15 cellular contexts compared by ENCODE assay signal in the genomic region with DNA sequence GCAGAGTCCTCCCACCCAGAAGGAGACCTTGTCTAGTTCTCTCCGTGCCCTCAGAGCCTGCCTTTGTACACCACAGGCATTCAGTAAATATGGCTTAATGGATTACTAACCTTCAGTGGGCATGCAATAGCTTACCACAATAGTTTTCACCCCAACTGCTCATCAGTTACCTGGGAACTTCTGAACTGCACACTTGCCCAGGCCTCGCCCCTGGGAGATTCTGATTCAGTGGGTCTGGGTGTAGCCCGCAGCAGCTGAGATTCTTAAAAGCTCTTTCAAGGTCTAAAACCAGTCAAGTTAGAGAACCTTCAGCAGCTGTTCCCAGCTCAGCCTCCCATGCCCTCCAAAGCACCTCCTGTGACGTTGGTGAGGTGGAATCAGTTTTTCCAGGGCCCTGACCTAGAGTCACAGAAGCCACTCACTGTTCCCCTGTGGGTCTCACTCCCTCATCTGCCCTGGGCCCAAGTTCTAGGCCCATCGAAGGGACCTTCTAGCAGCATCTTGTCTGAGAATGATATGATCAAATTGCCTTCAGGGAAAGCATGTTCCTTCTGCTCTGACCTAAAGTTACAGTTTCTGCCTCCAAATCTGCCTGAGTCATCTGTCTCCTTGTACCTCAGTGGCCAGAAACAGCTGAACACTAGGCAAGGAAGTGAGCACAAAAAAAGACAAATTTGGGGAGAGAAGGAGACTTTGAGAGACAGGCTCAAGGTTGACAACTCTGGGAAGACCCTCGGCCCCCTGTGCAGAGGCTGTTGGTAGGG. TPM values are rescaled to one million over a fixed set of nuclear protein-coding genes. Genes with fewer than 3 reads are reported as not detected.
A peak's percentile ranks its signal among the peaks of the same experiment; 100 is the strongest.
DNase-seq lines count a peak whose midpoint lies in the region; ATAC-seq, FAIRE-seq and TF ChIP-seq lines count a peak whose summit lies in the region.
"Had no signal": no experiment of that assay in that cellular context is flagged by ENCODE, and none has a peak within 500 bp of the region (broad histone marks: within the 10 kb centered on the region; RNA-seq: fewer than 3 reads in every experiment).

No MANE protein-coding gene starts in this region.

- POLR2A ChIA-PET in WTC11 (lab: Charles Lee) = no interaction called here

- H3K4me3 Mint-ChIP-seq in WTC11 = no peak overlapping the region
- H3K4me3 Mint-ChIP-seq: activated CD4-positive, alpha-beta T cell treated with anti-CD3 and anti-CD28 coated beads, Interleukin-2, amount 10 ng/mL, durations not matched to agents 24 days and 14 days; neural crest cell had no signal

- peak overlapping the region; percentile 30 to 38 for H3K27ac ChIP-seq in prostate gland
- H3K27ac ChIP-seq: BLaER1 treated with 17β-estradiol and CSF1 and Interleukin-3, amounts not matched to agents 10 nM and 100 nM had no signal

- peak; percentile 61 for FAIRE-seq in GM12891 (lab: Jason Lieb, UNC)

- H3K27me3 ChIP-seq in prostate gland (replicated peaks; ENCODE audit: insufficient read depth) = no peaks in the 10 kb centered on the region
- H3K27me3 ChIP-seq: BLaER1 treated with 17β-estradiol and CSF1 and Interleukin-3, amounts not matched to agents 10 nM and 100 nM had no signal

- H3K4me1 Mint-ChIP-seq in WTC11 = peaks cover 16% of the 10 kb centered on the region
- H3K4me1 Mint-ChIP-seq: activated CD4-positive, alpha-beta T cell treated with anti-CD3 and anti-CD28 coated beads, Interleukin-2, amount 10 ng/mL, durations not matched to agents 24 days and 14 days had no signal

- no peaks in the 10 kb centered on the region for H3K27me3 Mint-ChIP-seq in WTC11 (ENCODE audit: low read depth)

- 0 out of 2 replicates have a peak overlapping the region, but pooled peaks have one; percentile 26 for H3K27ac Mint-ChIP-seq in WTC11
- H3K27ac Mint-ChIP-seq: activated CD4-positive, alpha-beta T cell treated with anti-CD3 and anti-CD28 coated beads, Interleukin-2, amount 10 ng/mL, durations not matched to agents 24 days and 14 days had no signal

- H3K9me3 Mint-ChIP-seq in WTC11 = no peaks in the 10 kb centered on the region
- H3K9me3 Mint-ChIP-seq: activated CD4-positive, alpha-beta T cell treated with anti-CD3 and anti-CD28 coated beads, Interleukin-2, amount 10 ng/mL, durations not matched to agents 24 days and 14 days; neural crest cell had no signal

- no peak overlapping the region for H3K4me3 ChIP-seq in prostate gland
- H3K4me3 ChIP-seq: BLaER1 treated with 17β-estradiol and CSF1 and Interleukin-3, amounts not matched to agents 10 nM and 100 nM had no signal

- H3K4me1 ChIP-seq in prostate gland (replicated peaks) = peaks cover 14% of the 10 kb centered on the region

- no peak for DNase-seq in GM12891 (ENCODE audit: insufficient read length, low spot score)
- no peak for DNase-seq in WTC11 (ENCODE audit: low spot score)
- DNase-seq in fibroblast of peridontal ligament (ENCODE audit: extremely low read depth) = peak; percentile 38
- DNase-seq in prostate gland (ENCODE audit: low spot score) = no peak
- no peak for DNase-seq in cerebellar nuclear complex (lab: John Stamatoyannopoulos, UW)
- DNase-seq in activated effector memory CD4-positive, alpha-beta T cell treated with anti-CD3 and anti-CD28 coated beads, Interleukin-2, amount 50 U/mL, for 16 hours = no peak
- DNase-seq: activated CD4-positive, alpha-beta T cell treated with anti-CD3 and anti-CD28 coated beads, Interleukin-2, amount 10 ng/mL, durations not matched to agents 24 days and 14 days; GF-D8; NCI-H1930; stimulated activated CD8-positive, alpha-beta memory T cell treated with anti-CD3 and anti-CD28 coated beads, Interleukin-4, amount 100 ng/mL, for 48 hours; SW 1271 had no signal

- H3K36me3 Mint-ChIP-seq in WTC11 = no peaks in the 10 kb centered on the region

- intact Hi-C loops in prostate gland (cut with DNase I) = no loop called here

- no peak for TF ChIP-seq CTCF in WTC11 (IDR thresholded peaks at IDR 0.05)
- no peak for TF ChIP-seq CTCF in prostate gland (IDR thresholded peaks at IDR 0.05)

- CTCF ChIA-PET in WTC11 (lab: Charles Lee) = no interaction called here

- ATAC-seq in WTC11 (no peak), HG03095 (IDR thresholded peaks at IDR 0.05; ENCODE audit: unreplicated experiment) (no peak), HG02884 (IDR thresholded peaks at IDR 0.05; ENCODE audit: unreplicated experiment) (no peak)

- no peak for TF ChIP-seq POLR2A in GM12891 (IDR thresholded peaks at IDR 0.05; ENCODE audit: low read depth, low read length)
- TF ChIP-seq POLR2A in prostate gland (IDR thresholded peaks at IDR 0.05) = no peak

- H3K36me3 ChIP-seq in prostate gland = no peaks in the 10 kb centered on the region
- H3K36me3 ChIP-seq: BLaER1 treated with 17β-estradiol and CSF1 and Interleukin-3, amounts not matched to agents 10 nM and 100 nM had no signal

- WGBS in prostate gland = 73% methylated on average over 6 of the region's 6 CpGs

- no peaks in the 10 kb centered on the region for H3K9me3 ChIP-seq in prostate gland
- H3K9me3 ChIP-seq: BLaER1 treated with 17β-estradiol and CSF1 and Interleukin-3, amounts not matched to agents 10 nM and 100 nM had no signal

TF ChIP-seq in GM12891, 5 proteins besides CTCF, POLR2A, EP300 and RAD21:
- TF ChIP-seq POU2F2 (IDR thresholded peaks at IDR 0.05; ENCODE audit: low read depth, low read length) = no peak
- no peak for TF ChIP-seq TAF1 (IDR thresholded peaks at IDR 0.05; ENCODE audit: low read depth, low read length)
- no peak for TF ChIP-seq PAX5 (IDR thresholded peaks at IDR 0.05; ENCODE audit: insufficient read depth, low read length, severe bottlenecking)
- TF ChIP-seq POLR2AphosphoS5 (IDR thresholded peaks at IDR 0.05; ENCODE audit: low read depth, low read length) = no peak
- TF ChIP-seq SPI1 (IDR thresholded peaks at IDR 0.05; ENCODE audit: low read depth, low read length) = no peak

TF ChIP-seq in WTC11, 78 proteins besides CTCF, POLR2A, EP300 and RAD21:
- TF ChIP-seq ZBTB21 (CRISPR knock-in tag; IDR thresholded peaks at IDR 0.05; ENCODE audit: borderline replicate concordance) = no peak
- no peak for TF ChIP-seq TEAD4 (CRISPR knock-in tag; IDR thresholded peaks at IDR 0.05)
- TF ChIP-seq, protein P1, sequence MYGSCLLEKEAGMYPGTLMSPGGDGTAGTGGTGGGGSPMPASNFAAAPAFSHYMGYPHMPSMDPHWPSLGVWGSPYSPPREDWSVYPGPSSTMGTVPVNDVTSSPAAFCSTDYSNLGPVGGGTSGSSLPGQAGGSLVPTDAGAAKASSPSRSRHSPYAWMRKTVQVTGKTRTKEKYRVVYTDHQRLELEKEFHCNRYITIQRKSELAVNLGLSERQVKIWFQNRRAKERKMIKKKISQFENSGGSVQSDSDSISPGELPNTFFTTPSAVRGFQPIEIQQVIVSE (CRISPR knock-in tag; IDR thresholded peaks at IDR 0.05; ENCODE audit: borderline replicate concordance) = no peak
- TF ChIP-seq HMGA2 (CRISPR knock-in tag; IDR thresholded peaks at IDR 0.05) = no peak
- no peak for TF ChIP-seq ZNF671 (CRISPR knock-in tag; IDR thresholded peaks at IDR 0.05)
- no peak for TF ChIP-seq MYBL2 (CRISPR knock-in tag; IDR thresholded peaks at IDR 0.05)
- no peak for TF ChIP-seq IRF2 (CRISPR knock-in tag; IDR thresholded peaks at IDR 0.05; ENCODE audit: borderline replicate concordance, low read depth)
- TF ChIP-seq ZNF121 (CRISPR knock-in tag; IDR thresholded peaks at IDR 0.05) = no peak
- TF ChIP-seq ZNF232 (CRISPR knock-in tag; IDR thresholded peaks at IDR 0.05) = no peak
- TF ChIP-seq, protein P2, sequence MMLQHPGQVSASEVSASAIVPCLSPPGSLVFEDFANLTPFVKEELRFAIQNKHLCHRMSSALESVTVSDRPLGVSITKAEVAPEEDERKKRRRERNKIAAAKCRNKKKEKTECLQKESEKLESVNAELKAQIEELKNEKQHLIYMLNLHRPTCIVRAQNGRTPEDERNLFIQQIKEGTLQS (CRISPR knock-in tag; conservative IDR thresholded peaks at IDR 0.05) = no peak
- no peak for TF ChIP-seq OVOL2 (CRISPR knock-in tag; IDR thresholded peaks at IDR 0.05; ENCODE audit: borderline replicate concordance)
- TF ChIP-seq PRRX2 (CRISPR knock-in tag; IDR thresholded peaks at IDR 0.05) = no peak
- no peak for TF ChIP-seq MXD4 (CRISPR knock-in tag; IDR thresholded peaks at IDR 0.05; ENCODE audit: borderline replicate concordance)
- no peak for TF ChIP-seq SOX15 (CRISPR knock-in tag; IDR thresholded peaks at IDR 0.05)
TF ChIP-seq in WTC11: peak in this region for 0.

RNA-seq across cellular contexts. Expression of a gene that starts 10.8 kb away (rescaled TPM):
- polyA plus RNA-seq in GM12891 (2012; ENCODE audit: low read depth, missing spikeins) = not detected
- total RNA-seq in WTC11 (2021) (64.5 to 71.2 TPM (median 70.3 TPM) in 3 replicates), prostate gland (10 to 100 TPM; 76.5 to 83.1 TPM)

RNA-seq across cellular contexts. Expression of a gene that starts 48.7 kb away (rescaled TPM):
- polyA plus RNA-seq in GM12891 (2012; ENCODE audit: low read depth, missing spikeins) = 0.09 TPM
- 0.37 to 0.89 TPM (median 0.73 TPM) in 3 replicates for total RNA-seq in WTC11 (2021)
- total RNA-seq in prostate gland = 100 to 1,000 TPM in 1 of 2 donors, 10 to 100 TPM in 1; 65.2 to 115 TPM

RNA-seq across cellular contexts. Expression of a gene that starts 57.8 kb away (rescaled TPM):
- 2.5 TPM for polyA plus RNA-seq in GM12891 (2012; ENCODE audit: low read depth, missing spikeins)
- 4.9 to 5.6 TPM (median 5.4 TPM) in 3 replicates for total RNA-seq in WTC11 (2021)
- 1 to 10 TPM; 1.0 to 4.1 TPM for total RNA-seq in prostate gland

Comparison
In these comparisons a context has a peak if more than half of its experiments do, and no peak if none do; other contexts are left out.
1. RNA of a gene that starts 48.7 kb away (total RNA-seq): 65.2 to 115 TPM in prostate gland; 0.37 to 0.89 TPM in WTC11; every median in the first group is over 10 times any median in the second.